Comparison of ENCODE assay signal across 8 cellular contexts in genomic region chr14:75578786-75579781, GRCh38. TPM values are rescaled to one million over a fixed set of nuclear protein-coding genes. Genes with fewer than 3 reads are reported as not detected.
DNase-seq lines count a peak whose midpoint lies in the region; ATAC-seq and TF ChIP-seq lines count a peak whose summit lies in the region.

No MANE protein-coding gene starts in this region.

- ATAC-seq in GM21515 (IDR thresholded peaks at IDR 0.05; ENCODE audit: unreplicated experiment): no peak
- no peak for ATAC-seq in GM18858 (IDR thresholded peaks at IDR 0.05; ENCODE audit: unreplicated experiment)
- no peak for ATAC-seq in HG03025 (IDR thresholded peaks at IDR 0.05; ENCODE audit: low FRiP score, unreplicated experiment)

- peak overlapping the region; percentile 85 for H3K9ac ChIP-seq in adipocyte (ENCODE audit: low read length)

- WGBS in spleen, 5 donors: 60 to 72% (median 63%) methylated on average over 25 to 33 of the region's 33 CpGs

- no peak for DNase-seq in GM12865 (ENCODE audit: low read depth)
- peak; percentile 62 for DNase-seq in HT-29 (ENCODE audit: low spot score)
- DNase-seq in adipocyte (ENCODE audit: low read depth): no peak
- DNase-seq in iPS-NIHi7 (ENCODE audit: extremely low spot score): peak; percentile 72
- DNase-seq in spleen: peak; percentile 78

- no peaks in the 10 kb centered on the region for H3K36me3 ChIP-seq in adipocyte (ENCODE audit: control insufficient read depth, insufficient read depth, low read length, severe bottlenecking)
- H3K36me3 ChIP-seq in spleen: no peaks in the 10 kb centered on the region

- peaks cover 22% of the 10 kb centered on the region for H3K4me1 ChIP-seq in adipocyte (ENCODE audit: control insufficient read depth, insufficient read depth, low read length)
- H3K4me1 ChIP-seq in spleen: peaks cover 8 to 43% (median 27%) of the 10 kb centered on the region in 6 donors

- no peaks in the 10 kb centered on the region for H3K9me3 ChIP-seq in adipocyte (ENCODE audit: control insufficient read depth, low read length)
- H3K9me3 ChIP-seq in spleen: no peaks in the 10 kb centered on the region

- H3K27me3 ChIP-seq in adipocyte (replicated peaks; ENCODE audit: control insufficient read depth, insufficient read depth, low read length): no peaks in the 10 kb centered on the region
- no peaks in the 10 kb centered on the region for H3K27me3 ChIP-seq in spleen (replicated peaks in 1 of 7)

- peak overlapping the region; percentile 76 for H3K4me3 ChIP-seq in GM12865 (ENCODE audit: low read depth, low read length)
- peak overlapping the region; percentile 89 for H3K4me3 ChIP-seq in adipocyte (ENCODE audit: low read length)
- H3K4me3 ChIP-seq in spleen: peak overlapping the region; percentile 39 to 87 (median 58)

- peak overlapping the region in 7 of 8 donors; percentile 64 to 85 (median 79) for H3K27ac ChIP-seq in spleen

- intact Hi-C loops in spleen (cut with DNase I; ENCODE audit: low total_unique reads): loop anchor here (2.0 kb wide), 1 partner anchor 76 kb away; no protein-coding TSS in a partner anchor

- no peak for TF ChIP-seq CTCF in GM12865 (IDR thresholded peaks at IDR 0.05; ENCODE audit: insufficient read depth, low read depth, low read length, missing control alignments)
- peak in 5 of 11 experiments; percentile 9 to 52 (median 28) for TF ChIP-seq CTCF in spleen (IDR thresholded peaks at IDR 0.05 in 8 of 11, conservative IDR thresholded peaks at IDR 0.05 in 3 of 11)

- TF ChIP-seq POLR2A in spleen (IDR thresholded peaks at IDR 0.05): no peak

RNA-seq across cellular contexts. Expression of gene FLVCR2, which starts 0.7 kb away (rescaled TPM):
- total RNA-seq in HT-29 (2014; rRNA removed; shearing (Covaris generic)): 2.7 and 3.5 TPM in 2 replicates
- 10 to 100 TPM; 20.5 to 47.9 (median 35.5) TPM for total RNA-seq in spleen
- 1 to 10 TPM; 4.8 to 5.5 (median 5.0) TPM for polyA plus RNA-seq in spleen

RNA-seq across cellular contexts. Expression of gene BATF, which starts 56.8 kb away (rescaled TPM):
- 1.0 and 1.3 TPM in 2 replicates for total RNA-seq in HT-29 (2014; rRNA removed; shearing (Covaris generic))
- total RNA-seq in spleen: 10 to 100 TPM; 14.4 to 67.9 (median 28.0) TPM
- polyA plus RNA-seq in spleen: 10 to 100 TPM; 39.5 to 49.2 (median 44.2) TPM

Comparison
In these comparisons a context has a peak if more than half of its experiments do, and no peak if none do; other contexts are left out.
1. DNase-seq: peak in HT-29 (single experiment), iPS-NIHi7 (single experiment) and spleen (single experiment); none in GM12865 (single experiment) and adipocyte (single experiment).
2. Peak in every context shown above with its lines, with median percentiles within 50 percentile points of each other: H3K4me3 ChIP-seq.